ENCODE assay signal across 11 cellular contexts in genomic region chr19:8366961-8367326, GRCh38. TPM values are rescaled to one million over a fixed set of nuclear protein-coding genes. Genes with fewer than 3 reads are reported as not detected.
DNase-seq lines count a peak whose midpoint lies in the region; ATAC-seq, FAIRE-seq and TF ChIP-seq lines count a peak whose summit lies in the region.
"Had no signal": no experiment of that assay in that cellular context is flagged by ENCODE, and none has a peak within 500 bp of the region (broad histone marks: within the 10 kb centered on the region; RNA-seq: fewer than 3 reads in every experiment).

No MANE protein-coding gene starts in this region.

- H3K4me3 Mint-ChIP-seq in nephron (peak overlapping the region; percentile 75 to 91 (median 84)), glutamatergic neuron (ENCODE audit: unreplicated experiment) (no peak overlapping the region)
- H3K4me3 Mint-ChIP-seq: T-helper 17 cell had no signal

- H3K27ac Mint-ChIP-seq in nephron (peak overlapping the region; percentile 99 to 100 (median 99)), glutamatergic neuron (ENCODE audit: unreplicated experiment) (no peak overlapping the region)
- H3K27ac Mint-ChIP-seq: T-helper 17 cell had no signal

- ATAC-seq in A549 (no peak), HG03280 (IDR thresholded peaks at IDR 0.05; ENCODE audit: unreplicated experiment) (no peak)
- ATAC-seq: T-helper 17 cell had no signal

- no peak for TF ChIP-seq EP300 in A549 (IDR thresholded peaks at IDR 0.05)
- no peak for TF ChIP-seq EP300 in esophagus muscularis mucosa (IDR thresholded peaks at IDR 0.05)

- H3K4me1 ChIP-seq in A549 (peaks cover 47% of the 10 kb centered on the region), esophagus muscularis mucosa (peaks cover 51 to 78% (median 72%) of the 10 kb centered on the region in 4 donors)

- peak overlapping the region; percentile 85 for H3K4me2 ChIP-seq in A549

- intact Hi-C loops in esophagus muscularis mucosa (cut with DNase I), result no loop called here

- WGBS in A549 (ENCODE audit: missing lambda C conversion rate), result 88% methylated on average over 8 of the region's 13 CpGs
- WGBS in esophagus muscularis mucosa, result 72% methylated on average over 8 of the region's 13 CpGs

- no peak for FAIRE-seq in A549 (lab: Jason Lieb, UNC)
- FAIRE-seq: GM18507 had no signal

- H3K9me3 Mint-ChIP-seq in nephron (no peaks in the 10 kb centered on the region), glutamatergic neuron (ENCODE audit: unreplicated experiment) (peaks cover 4% of the 10 kb centered on the region)

- H3K27me3 Mint-ChIP-seq in nephron (ENCODE audit: low read depth) (no peaks in the 10 kb centered on the region), glutamatergic neuron (ENCODE audit: unreplicated experiment) (peaks cover 14% of the 10 kb centered on the region)

- H3K27ac ChIP-seq in A549 (peak overlapping the region; percentile 51 to 79; a peak in 5 of 6 replicates), RWPE1 (peak overlapping the region; percentile 58), esophagus muscularis mucosa (replicated peaks in 1 of 4) (peak overlapping the region in 3 of 4 donors; percentile 60 to 90 (median 62))

- TF ChIP-seq CTCF in A549 (IDR thresholded peaks at IDR 0.05) (no peak), RWPE1 (conservative IDR thresholded peaks at IDR 0.05; ENCODE audit: low read depth) (no peak), esophagus muscularis mucosa (IDR thresholded peaks at IDR 0.05) (no peak), nephron (IDR thresholded peaks at IDR 0.05; ENCODE audit: unreplicated experiment in 3 of 3) (no peak), glutamatergic neuron (IDR thresholded peaks at IDR 0.05; ENCODE audit: partially characterized antibody, unreplicated experiment) (no peak)

- peaks cover 0 to 57% (median 8%) of the 10 kb centered on the region in 4 donors for H3K36me3 ChIP-seq in esophagus muscularis mucosa

- TF ChIP-seq RAD21 in A549 (conservative IDR thresholded peaks at IDR 0.05 in 1 of 2, IDR thresholded peaks at IDR 0.05 in 1 of 2), result no peak

- H3K27me3 ChIP-seq in esophagus muscularis mucosa, result peaks cover 0 to 14% (median 0%) of the 10 kb centered on the region in 4 donors

- TF ChIP-seq POLR2A in A549 (IDR thresholded peaks at IDR 0.05; ENCODE audit: low read length) (no peak), esophagus muscularis mucosa (IDR thresholded peaks at IDR 0.05; ENCODE audit: low read depth) (no peak)

- H3K36me3 Mint-ChIP-seq in nephron (ENCODE audit: low read depth) (peaks cover 22% of the 10 kb centered on the region), glutamatergic neuron (ENCODE audit: unreplicated experiment) (no peaks in the 10 kb centered on the region)

- H3K9me3 ChIP-seq in A549 (no peaks in the 10 kb centered on the region), esophagus muscularis mucosa (no peaks in the 10 kb centered on the region)

- CTCF ChIA-PET in A549 (lab: Yijun Ruan, JAX), result interaction anchor here (0.8 to 6.2 kb wide), 2 partner anchors 10 to 13 kb away, joined by 3 to 50 read pairs; no protein-coding TSS in a partner anchor
- CTCF ChIA-PET in RWPE1 (lab: Yijun Ruan, JAX), result interaction anchor here (1.0 kb wide), 1 partner anchor 13 kb away, joined by 3 read pairs; no protein-coding TSS in a partner anchor

- no peak for DNase-seq in A549 (ENCODE audit: low read depth in 1 of 2, low spot score in 1 of 2)
- no peak for DNase-seq in RWPE1 (ENCODE audit: low spot score)
- no peak for DNase-seq in esophagus muscularis mucosa (ENCODE audit: extremely low spot score)
- no peak for DNase-seq in stimulated activated CD4-positive, alpha-beta T cell treated with anti-CD3 and anti-CD28 coated beads, Interleukin-12 subunit alpha, Interleukin-12 subunit beta, amount 100 ng/mL, for 4 hours
- DNase-seq in glutamatergic neuron, result no peak
- DNase-seq in NAMALWA (ENCODE audit: low spot score), result no peak
- DNase-seq: activated gamma-delta T cell treated with Interleukin-2 at 50 U/mL for 16 hours, T-helper 17 cell had no signal

- H3K4me1 Mint-ChIP-seq in nephron (peaks cover 46% of the 10 kb centered on the region), glutamatergic neuron (ENCODE audit: low read depth, unreplicated experiment) (no peaks in the 10 kb centered on the region)

- H3K4me3 ChIP-seq in A549 (peak overlapping the region; percentile 25; the same call in 1 of the 3 replicates), esophagus muscularis mucosa (peak overlapping the region; percentile 19 to 71 (median 28))

- POLR2A ChIA-PET in A549 (lab: Yijun Ruan, JAX) (no interaction called here), RWPE1 (lab: Yijun Ruan, JAX; ENCODE audit: low non-redundant PET) (no interaction called here)

TF ChIP-seq in A549, 52 proteins besides CTCF, POLR2A, EP300 and RAD21:
- TF ChIP-seq RFX5 (IDR thresholded peaks at IDR 0.05) (no peak), NPAS2 (CRISPR knock-in tag; IDR thresholded peaks at IDR 0.05; ENCODE audit: borderline replicate concordance) (no peak), CEBPB (IDR thresholded peaks at IDR 0.05) (no peak), BHLHE40 (IDR thresholded peaks at IDR 0.05; ENCODE audit: low read depth, low read length) (no peak), HEYL (CRISPR knock-in tag; IDR thresholded peaks at IDR 0.05) (no peak), SMC3 (IDR thresholded peaks at IDR 0.05) (no peak), ELK1 (IDR thresholded peaks at IDR 0.05; ENCODE audit: low read depth, low read length) (no peak), JUN (IDR thresholded peaks at IDR 0.05) (no peak), KDM1A (IDR thresholded peaks at IDR 0.05; ENCODE audit: low read depth) (no peak), NR3C1 (IDR thresholded peaks at IDR 0.05) (no peak)
- TF ChIP-seq, protein P1, sequence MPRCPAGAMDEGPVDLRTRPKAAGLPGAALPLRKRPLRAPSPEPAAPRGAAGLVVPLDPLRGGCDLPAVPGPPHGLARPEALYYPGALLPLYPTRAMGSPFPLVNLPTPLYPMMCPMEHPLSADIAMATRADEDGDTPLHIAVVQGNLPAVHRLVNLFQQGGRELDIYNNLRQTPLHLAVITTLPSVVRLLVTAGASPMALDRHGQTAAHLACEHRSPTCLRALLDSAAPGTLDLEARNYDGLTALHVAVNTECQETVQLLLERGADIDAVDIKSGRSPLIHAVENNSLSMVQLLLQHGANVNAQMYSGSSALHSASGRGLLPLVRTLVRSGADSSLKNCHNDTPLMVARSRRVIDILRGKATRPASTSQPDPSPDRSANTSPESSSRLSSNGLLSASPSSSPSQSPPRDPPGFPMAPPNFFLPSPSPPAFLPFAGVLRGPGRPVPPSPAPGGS (IDR thresholded peaks at IDR 0.05), result no peak

RNA-seq across cellular contexts. Expression of gene ANGPTL4, which starts 3.0 kb away (rescaled TPM):
- polyA plus RNA-seq in A549 (2011; rRNA removed) (30.8 and 32.6 TPM in 2 replicates), A549 (2017; fragmentation: RNase III; extraction: RNeasy Plus Mini Kit Qiagen cat#74134 plus additional on column Dnase treatment) (12.3 to 18.1 TPM (median 15.1 TPM) in 3 replicates)
- 48.7 and 67.4 TPM in 2 replicates for polyA plus RNA-seq in A549 (2012; cell fraction: cytosol; rRNA removed)
- 203 and 238 TPM in 2 replicates for polyA plus RNA-seq in A549 (2012; cell fraction: nucleus; rRNA removed)
- 15.6 and 19.4 TPM in 2 replicates for polyA minus RNA-seq in A549 (2011; rRNA and poly(A)+ RNA removed)
- total RNA-seq in esophagus muscularis mucosa (10 to 100 TPM in 3 of 4 donors, 1 to 10 TPM in 1; 3.7 to 37.9 (median 22.6) TPM), glutamatergic neuron (ENCODE audit: unreplicated experiment) (0.51 TPM)
- total RNA-seq: T-helper 17 cell had no signal

RNA-seq across cellular contexts. Expression of gene RAB11B, which starts 23.2 kb away (rescaled TPM):
- 22.3 and 25.1 TPM in 2 replicates for polyA plus RNA-seq in A549 (2011; rRNA removed)
- polyA plus RNA-seq in A549 (2012; cell fraction: cytosol; rRNA removed), result 122 and 146 TPM in 2 replicates
- 143 and 192 TPM in 2 replicates for polyA plus RNA-seq in A549 (2012; cell fraction: nucleus; rRNA removed)
- polyA plus RNA-seq in A549 (2017; fragmentation: RNase III; extraction: RNeasy Plus Mini Kit Qiagen cat#74134 plus additional on column Dnase treatment), result 86.7 to 95.7 TPM (median 93.7 TPM) in 3 replicates
- polyA minus RNA-seq in A549 (2011; rRNA and poly(A)+ RNA removed), result 15.8 and 24.0 TPM in 2 replicates
- total RNA-seq in esophagus muscularis mucosa, result 100 to 1,000 TPM in 1 of 4 donors, 10 to 100 TPM in 3; 27.8 to 101 (median 42.3) TPM
- total RNA-seq in glutamatergic neuron (ENCODE audit: unreplicated experiment), result 137 TPM

RNA-seq across cellular contexts. Expression of gene KANK3, which starts 23.9 kb away (rescaled TPM):
- polyA plus RNA-seq in A549 (2011; rRNA removed), result 1.0 and 1.2 TPM in 2 replicates
- 2.1 and 2.8 TPM in 2 replicates for polyA plus RNA-seq in A549 (2012; cell fraction: cytosol; rRNA removed)
- polyA plus RNA-seq in A549 (2012; cell fraction: nucleus; rRNA removed), result 4.1 and 5.7 TPM in 2 replicates
- polyA plus RNA-seq in A549 (2017; fragmentation: RNase III; extraction: RNeasy Plus Mini Kit Qiagen cat#74134 plus additional on column Dnase treatment), result 1.5 to 1.6 TPM (median 1.5 TPM) in 3 replicates
- 1.2 and 1.5 TPM in 2 replicates for polyA minus RNA-seq in A549 (2011; rRNA and poly(A)+ RNA removed)
- total RNA-seq in esophagus muscularis mucosa, result 10 to 100 TPM; 23.7 to 36.0 (median 30.0) TPM
- total RNA-seq in glutamatergic neuron (ENCODE audit: unreplicated experiment), result 8.9 TPM

RNA-seq across cellular contexts. Expression of gene RPS28, which starts 45.6 kb away (rescaled TPM):
- 374 and 406 TPM in 2 replicates for polyA plus RNA-seq in A549 (2011; rRNA removed)
- 710 and 713 TPM in 2 replicates for polyA plus RNA-seq in A549 (2012; cell fraction: cytosol; rRNA removed)
- 369 and 438 TPM in 2 replicates for polyA plus RNA-seq in A549 (2012; cell fraction: nucleus; rRNA removed)
- 399 to 449 TPM (median 404 TPM) in 3 replicates for polyA plus RNA-seq in A549 (2017; fragmentation: RNase III; extraction: RNeasy Plus Mini Kit Qiagen cat#74134 plus additional on column Dnase treatment)
- polyA minus RNA-seq in A549 (2011; rRNA and poly(A)+ RNA removed), result 95.9 and 197 TPM in 2 replicates
- total RNA-seq in esophagus muscularis mucosa, result 100 to 1,000 TPM; 256 to 473 (median 358) TPM
- 1,030 TPM for total RNA-seq in glutamatergic neuron (ENCODE audit: unreplicated experiment)

RNA-seq across cellular contexts. Expression of gene NDUFA7, which starts 45.8 kb away (rescaled TPM):
- polyA plus RNA-seq in A549 (2011; rRNA removed) (29.7 and 44.5 TPM in 2 replicates), A549 (2017; fragmentation: RNase III; extraction: RNeasy Plus Mini Kit Qiagen cat#74134 plus additional on column Dnase treatment) (29.0 to 44.0 TPM (median 40.2 TPM) in 3 replicates)
- 88.3 and 93.3 TPM in 2 replicates for polyA plus RNA-seq in A549 (2012; cell fraction: cytosol; rRNA removed)
- polyA plus RNA-seq in A549 (2012; cell fraction: nucleus; rRNA removed), result 74.6 and 91.8 TPM in 2 replicates
- 35.1 and 58.5 TPM in 2 replicates for polyA minus RNA-seq in A549 (2011; rRNA and poly(A)+ RNA removed)
- total RNA-seq in esophagus muscularis mucosa (10 to 100 TPM; 26.1 to 34.0 (median 29.3) TPM), glutamatergic neuron (ENCODE audit: unreplicated experiment) (65.1 TPM)
